25 cellular contexts compared by ENCODE assay signal in the genomic region with DNA sequence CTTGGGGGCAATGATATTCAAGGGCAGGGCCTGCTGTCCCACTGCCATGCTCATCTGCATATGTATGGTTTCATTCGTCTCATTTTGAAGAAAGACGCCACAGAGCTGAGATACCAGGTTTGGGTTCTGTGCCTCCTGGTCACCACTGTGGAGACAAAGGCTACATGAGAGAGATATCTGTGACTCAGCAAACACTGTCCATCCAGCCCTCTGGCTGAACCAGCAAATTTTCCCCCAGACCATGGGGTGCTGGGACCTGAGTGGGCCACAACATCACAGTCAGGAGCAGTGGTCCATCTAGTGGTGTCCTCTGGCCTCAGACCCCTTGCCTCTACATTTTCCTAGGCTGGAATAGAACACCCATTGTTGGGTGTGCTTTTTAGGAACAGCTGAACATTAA. TPM values are rescaled to one million over a fixed set of nuclear protein-coding genes. Genes with fewer than 3 reads are reported as not detected.
"Had no signal": no experiment of that assay in that cellular context is flagged by ENCODE, and none has a peak within 500 bp of the region (broad histone marks: within the 10 kb centered on the region; RNA-seq: fewer than 3 reads in every experiment).

A gene with protein sequence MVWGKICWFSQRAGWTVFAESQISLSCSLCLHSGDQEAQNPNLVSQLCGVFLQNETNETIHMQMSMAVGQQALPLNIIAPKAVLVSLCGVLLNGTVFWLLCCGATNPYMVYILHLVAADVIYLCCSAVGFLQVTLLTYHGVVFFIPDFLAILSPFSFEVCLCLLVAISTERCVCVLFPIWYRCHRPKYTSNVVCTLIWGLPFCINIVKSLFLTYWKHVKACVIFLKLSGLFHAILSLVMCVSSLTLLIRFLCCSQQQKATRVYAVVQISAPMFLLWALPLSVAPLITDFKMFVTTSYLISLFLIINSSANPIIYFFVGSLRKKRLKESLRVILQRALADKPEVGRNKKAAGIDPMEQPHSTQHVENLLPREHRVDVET (minus strand): TSS at position 297 of the 400 bp plus-strand sequence. CDS start 54 bp downstream, at position 243.

- H3K9me3 ChIP-seq: SJSA1 had no signal

- ATAC-seq: Panc1, PC-3 had no signal

- FAIRE-seq: HTR-8/SVneo had no signal

- DNase-seq: KBM-7, MV-4-11, NCI-H1048, NCI-H1105, NCI-H1417, NCI-H1436 treated with DMSO at 0.1 percent for 48 hours, NCI-H1694, NCI-H187 treated with DMSO at 0.1 percent for 48 hours, NCI-H2029 treated with DMSO at 0.1 percent for 48 hours, NCI-H2171 treated with DMSO at 0.1 percent for 48 hours, NCI-H524, NCI-H526 treated with DMSO at 0.1 percent for 48 hours, NCI-H748 treated with DMSO at 0.1 percent for 48 hours, PC-3, SHP77 had no signal

- H3K27me3 ChIP-seq: SJSA1 had no signal

- H3K4me1 ChIP-seq: SJSA1 had no signal

- H3K27ac ChIP-seq: HL-60, RWPE1, SJSA1, SK-N-MC had no signal

- H3K4me3 ChIP-seq: SJSA1, SK-N-MC had no signal

- H3K36me3 ChIP-seq: SJSA1 had no signal

RNA-seq across cellular contexts. Expression of the gene that starts here (rescaled TPM):
- total RNA-seq: LHCN-M2, MCF 10A, NCI-H460, PC-3, SJSA1 had no signal
- polyA plus RNA-seq: IgD-negative memory B cell had no signal
